ENCODE assay signal across 15 cellular contexts in the genomic region with DNA sequence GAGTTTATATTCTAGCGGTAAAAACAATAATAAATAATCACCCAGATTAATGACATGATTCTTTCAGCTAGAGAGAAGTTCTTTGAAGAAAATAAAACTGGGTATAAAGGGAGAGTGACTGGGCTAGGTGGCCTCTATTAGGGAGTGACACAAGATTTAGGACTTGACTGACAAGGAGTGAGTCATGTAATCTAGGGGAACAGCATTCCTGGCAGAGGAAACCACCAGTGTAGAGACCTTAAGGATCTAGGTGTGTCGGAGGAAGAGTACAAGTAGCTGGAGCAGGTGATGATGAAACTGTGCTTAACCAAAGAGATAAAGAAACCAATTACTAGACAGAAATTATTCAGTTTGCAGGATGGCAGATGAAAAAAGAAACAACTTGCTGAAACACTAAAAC.
A peak's percentile ranks its signal among the peaks of the same experiment; 100 is the strongest.
DNase-seq lines count a peak whose midpoint lies in the region; ATAC-seq and TF ChIP-seq lines count a peak whose summit lies in the region.
"Had no signal": no experiment of that assay in that cellular context is flagged by ENCODE, and none has a peak within 500 bp of the region (broad histone marks: within the 10 kb centered on the region; RNA-seq: fewer than 3 reads in every experiment).

No MANE protein-coding gene starts in this region.

- H3K27me3 ChIP-seq in mammary epithelial cell (ENCODE audit: insufficient read depth, low read length): no peaks in the 10 kb centered on the region
- H3K27me3 ChIP-seq: Peyer's patch had no signal

- in situ Hi-C loops in mammary epithelial cell (cut with MboI; ENCODE audit: low sequenced_read_pairs in 2 of 2): loop anchor here in 1 of 2 donors (25.0 kb wide), 1 partner anchor 1096 kb away; no protein-coding TSS in a partner anchor

- H3K4me1 Mint-ChIP-seq in type B pancreatic cell (ENCODE audit: unreplicated experiment): peaks cover 18% of the 10 kb centered on the region
- H3K4me1 Mint-ChIP-seq: CD4-positive, CD25-positive, alpha-beta regulatory T cell had no signal

- BruUV-seq in mammary epithelial cell (replicated peaks; lab: Mats Ljungman, UMichigan): no TSS peak

- dilution Hi-C loops in mammary epithelial cell (cut with HindIII; ENCODE audit: low sequenced_read_pairs): no loop called here

- H3K79me2 ChIP-seq in mammary epithelial cell (ENCODE audit: insufficient read depth, low read length): no peaks in the 10 kb centered on the region

- H3K27ac ChIP-seq in mammary epithelial cell (ENCODE audit: insufficient read depth, low read depth, low read length): peak overlapping the region; percentile 38
- H3K27ac ChIP-seq: Peyer's patch had no signal

- 100% methylated on average over 1 of the region's 2 CpGs for WGBS in mammary epithelial cell (ENCODE audit: low coverage, missing lambda C conversion rate)

- intact Hi-C loops in mammary epithelial cell (cut with micrococcal nuclease): no loop called here

- peaks cover 21% of the 10 kb centered on the region for H3K4me1 ChIP-seq in mammary epithelial cell (ENCODE audit: insufficient read depth, low read length)
- H3K4me1 ChIP-seq: Peyer's patch had no signal

- peak overlapping the region; percentile 94 for H3K27ac Mint-ChIP-seq in type B pancreatic cell
- H3K27ac Mint-ChIP-seq: CD4-positive, CD25-positive, alpha-beta regulatory T cell had no signal

- ATAC-seq in HG02642 (IDR thresholded peaks at IDR 0.05; ENCODE audit: poor library complexity, unreplicated experiment) (no peak), GM21390 (IDR thresholded peaks at IDR 0.05; ENCODE audit: unreplicated experiment) (no peak)

- peak overlapping the region; percentile 42 for H3K4me3 Mint-ChIP-seq in type B pancreatic cell
- H3K4me3 Mint-ChIP-seq: CD4-positive, CD25-positive, alpha-beta regulatory T cell had no signal

- no peaks in the 10 kb centered on the region for H3K27me3 Mint-ChIP-seq in type B pancreatic cell
- H3K27me3 Mint-ChIP-seq: CD4-positive, CD25-positive, alpha-beta regulatory T cell had no signal

- H3K9me3 Mint-ChIP-seq in type B pancreatic cell: peaks cover 16% of the 10 kb centered on the region

- DNase-seq in HT-29 (ENCODE audit: low spot score): peak; percentile 74
- DNase-seq in mammary epithelial cell: peak; percentile 86
- DNase-seq in kidney tubule cell (ENCODE audit: low spot score): peak; percentile 66
- no peak for DNase-seq in type B pancreatic cell (ENCODE audit: extremely low spot score, unreplicated experiment)
- no peak for DNase-seq in OCI-M1 (lab: John Stamatoyannopoulos, UW)
- DNase-seq: AML-193; CD4-positive, CD25-positive, alpha-beta regulatory T cell; DMS79 treated with DMSO at 0.1 percent for 48 hours; NCI-H1092; NCI-H1694; NCI-H446; Peyer's patch; SHP77 treated with DMSO at 0.1 percent for 48 hours had no signal

- H3K4me2 ChIP-seq in mammary epithelial cell (ENCODE audit: insufficient read depth, low read depth, low read length): peak overlapping the region; percentile 38

- no peak overlapping the region for H3K4me3 ChIP-seq in mammary epithelial cell (replicated peaks in 1 of 3; ENCODE audit: insufficient read depth in 1 of 3, low read depth in 2 of 3, low read length in 3 of 3)
- H3K4me3 ChIP-seq: Peyer's patch had no signal

- TF ChIP-seq CTCF in mammary epithelial cell (conservative IDR thresholded peaks at IDR 0.05 in 1 of 2, IDR thresholded peaks at IDR 0.05 in 1 of 2; ENCODE audit: extremely low read depth in 1 of 2, insufficient read depth in 1 of 2, low read depth in 1 of 2, low read length in 2 of 2) (no peak), type B pancreatic cell (conservative IDR thresholded peaks at IDR 0.05) (no peak)

- no peaks in the 10 kb centered on the region for H3K36me3 Mint-ChIP-seq in type B pancreatic cell
- H3K36me3 Mint-ChIP-seq: CD4-positive, CD25-positive, alpha-beta regulatory T cell had no signal

- CTCF ChIA-PET in mammary epithelial cell (lab: Charles Lee; ENCODE audit: low non-redundant PET): no interaction called here

- no peaks in the 10 kb centered on the region for H3K9me3 ChIP-seq in mammary epithelial cell (replicated peaks; ENCODE audit: insufficient read depth, low read length)
- H3K9me3 ChIP-seq: Peyer's patch had no signal

- no peaks in the 10 kb centered on the region for H4K20me1 ChIP-seq in mammary epithelial cell (ENCODE audit: insufficient read depth, low read length)

- H2AFZ ChIP-seq in mammary epithelial cell (ENCODE audit: low read depth, low read length): peak overlapping the region; percentile 46

- H3K36me3 ChIP-seq in mammary epithelial cell (ENCODE audit: insufficient read depth, low read length): no peaks in the 10 kb centered on the region
- H3K36me3 ChIP-seq: Peyer's patch had no signal

- H3K9ac ChIP-seq in mammary epithelial cell (ENCODE audit: insufficient read depth, low read length): no peak overlapping the region

Comparison
In these comparisons a context has a peak if more than half of its experiments do, and no peak if none do; other contexts are left out.
1. DNase-seq: peak in HT-29 (single experiment), mammary epithelial cell (single experiment) and kidney tubule cell (single experiment); none in type B pancreatic cell (single experiment) and OCI-M1 (single experiment).